8 cellular contexts compared by ENCODE assay signal in the genomic region with DNA sequence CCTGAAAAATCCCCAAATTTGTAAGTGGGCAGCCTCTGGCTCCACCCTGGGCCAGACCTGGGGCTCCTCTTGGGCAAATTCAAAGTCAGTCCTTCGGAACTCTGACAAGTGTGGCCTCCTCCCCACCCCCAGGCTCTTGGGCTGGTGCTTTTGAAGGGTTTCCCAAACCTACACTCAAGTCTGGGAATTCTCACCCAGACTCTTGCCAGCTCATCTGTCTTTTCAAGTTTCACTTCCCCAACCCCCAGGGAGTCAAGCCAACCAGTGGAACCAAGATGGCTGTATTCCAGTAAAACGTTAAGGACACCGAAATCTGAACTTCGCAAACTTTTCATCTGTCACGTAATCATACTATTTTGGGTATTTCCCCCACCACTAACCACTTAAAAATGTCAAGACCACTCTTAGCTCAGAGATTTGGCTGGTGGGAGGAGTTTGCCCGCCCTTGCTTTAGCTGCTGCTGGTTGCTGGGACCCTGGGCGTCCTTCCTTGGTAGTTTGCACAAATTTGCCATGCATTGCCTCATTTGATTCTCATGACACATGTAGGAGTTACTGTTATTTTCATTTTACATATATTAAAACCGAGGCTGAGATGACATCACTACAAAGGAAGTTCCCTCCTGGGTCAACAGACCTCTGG. TPM values are rescaled to one million over a fixed set of nuclear protein-coding genes. Genes with fewer than 3 reads are reported as not detected.
DNase-seq lines count a peak whose midpoint lies in the region; ATAC-seq and TF ChIP-seq lines count a peak whose summit lies in the region.

No MANE protein-coding gene starts in this region.

- H3K4me3 ChIP-seq in CD8-positive, alpha-beta T cell (ENCODE audit: low read depth, low read length), result no peak overlapping the region
- H3K4me3 ChIP-seq in right cardiac atrium (ENCODE audit: low read length), result no peak overlapping the region
- no peak overlapping the region for H3K4me3 ChIP-seq in BE2C (ENCODE audit: low read depth, low read length)

- CTCF ChIA-PET in CD8-positive, alpha-beta T cell (lab: Charles Lee), result interaction anchor here (0.9 to 8.5 kb wide), 3 partner anchors 16 to 55 kb away, joined by 3 to 75 read pairs (median 7); no protein-coding TSS in a partner anchor
- CTCF ChIA-PET in WTC11 (lab: Charles Lee), result interaction anchor here (0.6 kb wide), 1 partner anchor 19 kb away, joined by 5 read pairs; no protein-coding TSS in a partner anchor

- POLR2A ChIA-PET in CD8-positive, alpha-beta T cell (lab: Charles Lee), result interaction anchor here (0.9 to 3.9 kb wide), 5 partner anchors 16 to 131 kb away, joined by 3 to 33 read pairs (median 5); a partner anchor contains a TSS
- POLR2A ChIA-PET in WTC11 (lab: Charles Lee), result no interaction called here

- peak overlapping the region; percentile 78 for H3K27ac ChIP-seq in CD8-positive, alpha-beta T cell (ENCODE audit: low read depth, low read length)
- peak overlapping the region; percentile 22 for H3K27ac ChIP-seq in right cardiac atrium (ENCODE audit: low read length)

- peak overlapping the region; percentile 94 for H3K4me3 Mint-ChIP-seq in CD8-positive, alpha-beta T cell
- H3K4me3 Mint-ChIP-seq in IgD-negative memory B cell (peak overlapping the region; percentile 66 to 99 (median 90)), WTC11 (no peak overlapping the region)
- peak overlapping the region; percentile 91 for H3K4me3 Mint-ChIP-seq in stimulated activated memory B cell treated with anti-CD40 and anti-IgM and Interleukin-4, amounts not matched to agents 10 μg/mL and 1 μg/mL and 100 μg/mL, for 72 hours

- H3K27me3 Mint-ChIP-seq in CD8-positive, alpha-beta T cell (ENCODE audit: low read depth), result no peaks in the 10 kb centered on the region
- H3K27me3 Mint-ChIP-seq in IgD-negative memory B cell (peaks cover 2% of the 10 kb centered on the region), WTC11 (ENCODE audit: low read depth) (no peaks in the 10 kb centered on the region)
- H3K27me3 Mint-ChIP-seq in stimulated activated memory B cell treated with anti-CD40 and anti-IgM and Interleukin-4, amounts not matched to agents 10 μg/mL and 1 μg/mL and 100 μg/mL, for 72 hours, result no peaks in the 10 kb centered on the region

- 54% methylated on average over 8 of the region's 8 CpGs for WGBS in right cardiac atrium

- DNase-seq in CD8-positive, alpha-beta T cell, result peak in 4 of 7 experiments; percentile 40 to 90 (median 56)
- DNase-seq in activated CD8-positive, alpha-beta memory T cell treated with anti-CD3 and anti-CD28 coated beads for 48 hours (ENCODE audit: low read depth in 2 of 3, low spot score in 2 of 3), result peak in 2 of 3 experiments; percentile 68 to 71
- DNase-seq in right cardiac atrium, result no peak
- DNase-seq in BE2C, result no peak
- no peak for DNase-seq in WTC11 (ENCODE audit: low spot score)

- peak overlapping the region; percentile 99 for H3K27ac Mint-ChIP-seq in CD8-positive, alpha-beta T cell
- H3K27ac Mint-ChIP-seq in IgD-negative memory B cell (peak overlapping the region; percentile 93 to 96 (median 95)), WTC11 (no peak overlapping the region; the same call in 1 of the 2 replicates)
- H3K27ac Mint-ChIP-seq in stimulated activated memory B cell treated with anti-CD40 and anti-IgM and Interleukin-4, amounts not matched to agents 10 μg/mL and 1 μg/mL and 100 μg/mL, for 72 hours, result peak overlapping the region; percentile 97

- H3K36me3 Mint-ChIP-seq in CD8-positive, alpha-beta T cell, result peaks cover 67% of the 10 kb centered on the region
- H3K36me3 Mint-ChIP-seq in IgD-negative memory B cell (peaks cover 3% of the 10 kb centered on the region), WTC11 (peaks cover 35% of the 10 kb centered on the region)
- H3K36me3 Mint-ChIP-seq in stimulated activated memory B cell treated with anti-CD40 and anti-IgM and Interleukin-4, amounts not matched to agents 10 μg/mL and 1 μg/mL and 100 μg/mL, for 72 hours, result peaks cover 61% of the 10 kb centered on the region

- no peaks in the 10 kb centered on the region for H3K9me3 Mint-ChIP-seq in CD8-positive, alpha-beta T cell
- H3K9me3 Mint-ChIP-seq in IgD-negative memory B cell (no peaks in the 10 kb centered on the region), WTC11 (no peaks in the 10 kb centered on the region)
- no peaks in the 10 kb centered on the region for H3K9me3 Mint-ChIP-seq in stimulated activated memory B cell treated with anti-CD40 and anti-IgM and Interleukin-4, amounts not matched to agents 10 μg/mL and 1 μg/mL and 100 μg/mL, for 72 hours

- H3K4me1 Mint-ChIP-seq in CD8-positive, alpha-beta T cell (ENCODE audit: low read depth), result peaks cover 80% of the 10 kb centered on the region
- H3K4me1 Mint-ChIP-seq in IgD-negative memory B cell (peaks cover 39 to 53% (median 40%) of the 10 kb centered on the region in 3 donors), WTC11 (peaks cover 14% of the 10 kb centered on the region)
- peaks cover 89% of the 10 kb centered on the region for H3K4me1 Mint-ChIP-seq in stimulated activated memory B cell treated with anti-CD40 and anti-IgM and Interleukin-4, amounts not matched to agents 10 μg/mL and 1 μg/mL and 100 μg/mL, for 72 hours

- peak; percentile 43 for ATAC-seq in CD8-positive, alpha-beta T cell
- ATAC-seq in GM21381 (IDR thresholded peaks at IDR 0.05; ENCODE audit: unreplicated experiment) (peak; percentile 39), right cardiac atrium (peak; percentile 2 to 11), WTC11 (no peak)
- peak; percentile 71 for ATAC-seq in stimulated activated memory B cell treated with anti-CD40 and anti-IgM and Interleukin-4, amounts not matched to agents 10 μg/mL and 1 μg/mL and 100 μg/mL, for 72 hours

- H3K27me3 ChIP-seq in CD8-positive, alpha-beta T cell (ENCODE audit: insufficient read depth, low read length), result no peaks in the 10 kb centered on the region
- H3K27me3 ChIP-seq in right cardiac atrium (ENCODE audit: control insufficient read depth, insufficient read depth), result no peaks in the 10 kb centered on the region
- no peaks in the 10 kb centered on the region for H3K27me3 ChIP-seq in BE2C

- peaks cover 72% of the 10 kb centered on the region for H3K4me1 ChIP-seq in CD8-positive, alpha-beta T cell (ENCODE audit: insufficient read depth, low read length)
- H3K4me1 ChIP-seq in right cardiac atrium (ENCODE audit: control insufficient read depth, insufficient read depth, low read length) (no peaks in the 10 kb centered on the region), BE2C (peaks cover 8% of the 10 kb centered on the region)

- no peaks in the 10 kb centered on the region for H3K9me3 ChIP-seq in CD8-positive, alpha-beta T cell (ENCODE audit: low read length)
- H3K9me3 ChIP-seq in right cardiac atrium (ENCODE audit: control insufficient read depth, low read length) (no peaks in the 10 kb centered on the region), BE2C (no peaks in the 10 kb centered on the region)

- peaks cover 33% of the 10 kb centered on the region for H3K36me3 ChIP-seq in CD8-positive, alpha-beta T cell (ENCODE audit: insufficient read depth, low read length)
- peaks cover 50% of the 10 kb centered on the region for H3K36me3 ChIP-seq in BE2C

- no peak for TF ChIP-seq CTCF in CD8-positive, alpha-beta T cell (IDR thresholded peaks at IDR 0.05)
- TF ChIP-seq CTCF in BE2C (IDR thresholded peaks at IDR 0.05; ENCODE audit: low read depth, low read length) (no peak), WTC11 (IDR thresholded peaks at IDR 0.05) (no peak)

- intact Hi-C loops in CD8-positive, alpha-beta T cell (cut with DNase I, micrococcal nuclease), result no loop called here
- intact Hi-C loops in right cardiac atrium (cut with DNase I), result loop anchor here in 1 of 4 donors (10.0 kb wide), 1 partner anchor 124 kb away; no protein-coding TSS in a partner anchor

TF ChIP-seq in WTC11, 78 proteins besides CTCF, POLR2A, EP300 and RAD21 (continues in another document):
- TF ChIP-seq ZNF671 (CRISPR knock-in tag; IDR thresholded peaks at IDR 0.05), result no peak
- TF ChIP-seq CBFB (CRISPR knock-in tag; IDR thresholded peaks at IDR 0.05; ENCODE audit: low read depth), result no peak
- no peak for TF ChIP-seq ZNF263 (CRISPR knock-in tag; IDR thresholded peaks at IDR 0.05; ENCODE audit: low read depth)

RNA-seq across cellular contexts. Expression of a gene that starts 1.7 kb away (rescaled TPM):
- total RNA-seq in CD8-positive, alpha-beta T cell, result 100 to 1,000 TPM; 142 to 143 TPM
- polyA plus RNA-seq in IgD-negative memory B cell (167 TPM), right cardiac atrium (0.70 TPM)
- total RNA-seq in right cardiac atrium (1 to 10 TPM in 3 of 4 donors, under 1 TPM in 1; 0.91 to 3.0 (median 2.2) TPM), WTC11 (2021) (0.41 to 0.48 TPM (median 0.46 TPM) in 3 replicates)
- polyA plus RNA-seq in BE2C (2012; ENCODE audit: insufficient read depth, insufficient read length, low read depth), result not detected

RNA-seq across cellular contexts. Expression of a gene that starts 19.5 kb away (rescaled TPM):
- 10 to 100 TPM; 42.8 to 44.6 TPM for total RNA-seq in CD8-positive, alpha-beta T cell
- polyA plus RNA-seq in IgD-negative memory B cell (81.8 TPM), right cardiac atrium (32.8 TPM)
- total RNA-seq in right cardiac atrium (10 to 100 TPM; 26.4 to 37.0 (median 32.4) TPM), WTC11 (2021) (30.7 to 32.7 TPM (median 32.0 TPM) in 3 replicates)
- 42.7 TPM for polyA plus RNA-seq in BE2C (2012; ENCODE audit: insufficient read depth, insufficient read length, low read depth)

Comparison
In these comparisons a context has a peak if more than half of its experiments do, and no peak if none do; other contexts are left out.
1. DNase-seq: peak in CD8-positive, alpha-beta T cell (4 of 7) and activated CD8-positive, alpha-beta memory T cell treated with anti-CD3 and anti-CD28 coated beads for 48 hours (2 of 3); none in right cardiac atrium (0 of 3), BE2C (single experiment) and WTC11 (single experiment).
2. RNA of a gene that starts 1.7 kb away (total RNA-seq): 142 to 143 TPM in CD8-positive, alpha-beta T cell; 0.91 to 3.0 TPM in right cardiac atrium and 0.41 to 0.48 TPM in WTC11; every median in the first group is over 10 times any median in the second.